18 cellular contexts compared by ENCODE assay signal in genomic region chr15:72838311-72838731, GRCh38. TPM values are rescaled to one million over a fixed set of nuclear protein-coding genes. Genes with fewer than 3 reads are reported as not detected.
DNase-seq lines count a peak whose midpoint lies in the region; ATAC-seq and TF ChIP-seq lines count a peak whose summit lies in the region.
"Had no signal": no experiment of that assay in that cellular context is flagged by ENCODE, and none has a peak within 500 bp of the region (broad histone marks: within the 10 kb centered on the region; RNA-seq: fewer than 3 reads in every experiment).

No MANE protein-coding gene starts in this region.

- H3K4me1 ChIP-seq in endodermal cell (ENCODE audit: control insufficient read depth, insufficient read depth, low read length) (no peaks in the 10 kb centered on the region), skeletal muscle tissue (ENCODE audit: control insufficient read depth in 3 of 3, insufficient read depth in 3 of 3, low read length in 3 of 3) (peaks cover 28 to 41% (median 39%) of the 10 kb centered on the region in 3 donors), upper lobe of left lung (no peaks in the 10 kb centered on the region), thyroid gland (no peaks in the 10 kb centered on the region)
- H3K4me1 ChIP-seq: Peyer's patch had no signal

- H3K9me3 ChIP-seq in endodermal cell (ENCODE audit: control insufficient read depth, low read length) (no peaks in the 10 kb centered on the region), skeletal muscle tissue (ENCODE audit: control insufficient read depth in 3 of 3, low read length in 3 of 3) (no peaks in the 10 kb centered on the region), upper lobe of left lung (no peaks in the 10 kb centered on the region), thyroid gland (no peaks in the 10 kb centered on the region)
- H3K9me3 ChIP-seq: ovary, Peyer's patch had no signal

- WGBS in endodermal cell (ENCODE audit: insufficient coverage in 1 of 2, insufficient read length in 1 of 2), 2 experiments = 81 to 91% methylated on average over 2 to 5 of the region's 5 CpGs
- WGBS in upper lobe of left lung, 2 donors = 58% methylated on average over 5 of the region's 5 CpGs
- WGBS in thyroid gland, 2 donors = 70 to 75% methylated on average over 5 of the region's 5 CpGs

- no peaks in the 10 kb centered on the region for H3K36me3 Mint-ChIP-seq in endodermal cell (ENCODE audit: low read depth)
- H3K36me3 Mint-ChIP-seq: activated naive CD8-positive, alpha-beta T cell treated with anti-CD3 and anti-CD28 coated beads, Interleukin-2, amount 10 ng/mL, durations not matched to agents 7 days and 5 days had no signal

- H3K36me3 ChIP-seq in endodermal cell (ENCODE audit: control insufficient read depth, insufficient read depth, low read length) (no peaks in the 10 kb centered on the region), skeletal muscle tissue (ENCODE audit: control insufficient read depth in 3 of 3, insufficient read depth in 3 of 3, low read length in 3 of 3) (no peaks in the 10 kb centered on the region), upper lobe of left lung (no peaks in the 10 kb centered on the region), thyroid gland (no peaks in the 10 kb centered on the region)
- H3K36me3 ChIP-seq: ovary, Peyer's patch had no signal

- no peak for TF ChIP-seq POLR2A in upper lobe of left lung (IDR thresholded peaks at IDR 0.05)
- no peak for TF ChIP-seq POLR2A in thyroid gland (IDR thresholded peaks at IDR 0.05)

- no peak for ATAC-seq in upper lobe of left lung (ENCODE audit: low FRiP score in 2 of 2)
- ATAC-seq in Right ventricle myocardium superior (ENCODE audit: poor library complexity) = no peak
- ATAC-seq in HG03442 (IDR thresholded peaks at IDR 0.05; ENCODE audit: unreplicated experiment) = no peak

- H3K27ac ChIP-seq in HL-60 (replicated peaks) (peak overlapping the region; percentile 60), endodermal cell (ENCODE audit: low read depth, low read length) (no peak overlapping the region), skeletal muscle tissue (ENCODE audit: low read depth, low read length) (peak overlapping the region; percentile 95), upper lobe of left lung (no peak overlapping the region), thyroid gland (no peak overlapping the region)
- H3K27ac ChIP-seq: ovary, Peyer's patch had no signal

- H3K4me3 Mint-ChIP-seq in endodermal cell = no peak overlapping the region
- H3K4me3 Mint-ChIP-seq: activated naive CD8-positive, alpha-beta T cell treated with anti-CD3 and anti-CD28 coated beads, Interleukin-2, amount 10 ng/mL, durations not matched to agents 7 days and 5 days; stimulated activated naive CD8-positive, alpha-beta T cell treated with anti-CD3 and anti-CD28 coated beads, Interleukin-15, Interleukin-2, amounts not matched to agents 100 ng/mL and 50 ng/mL, for 24 hours; T-helper 1 cell treated with Interleukin-12 subunit alpha and Interleukin-12 subunit beta and Interleukin-4 antibody, amounts not matched to agents 30 μg/mL and 1 μg/mL, for 36 hours had no signal

- intact Hi-C loops in Right ventricle myocardium superior (cut with DNase I) (no loop called here), thyroid gland (cut with DNase I) (no loop called here)

- TF ChIP-seq CTCF in HL-60 (IDR thresholded peaks at IDR 0.05; ENCODE audit: insufficient read depth, low read length) (no peak), endodermal cell (conservative IDR thresholded peaks at IDR 0.05) (no peak), upper lobe of left lung (IDR thresholded peaks at IDR 0.05) (no peak), thyroid gland (IDR thresholded peaks at IDR 0.05) (no peak)

- H3K27me3 ChIP-seq in HL-60 (ENCODE audit: insufficient read depth, poor library complexity, severe bottlenecking) (no peaks in the 10 kb centered on the region), endodermal cell (ENCODE audit: control insufficient read depth, insufficient read depth, low read length, poor library complexity, severe bottlenecking) (no peaks in the 10 kb centered on the region), skeletal muscle tissue (ENCODE audit: control insufficient read depth in 3 of 3, insufficient read depth in 3 of 3, low read length in 3 of 3) (no peaks in the 10 kb centered on the region), upper lobe of left lung (no peaks in the 10 kb centered on the region), thyroid gland (no peaks in the 10 kb centered on the region)
- H3K27me3 ChIP-seq: ovary, Peyer's patch had no signal

- H3K4me1 Mint-ChIP-seq in endodermal cell = peaks cover 11% of the 10 kb centered on the region
- H3K4me1 Mint-ChIP-seq: activated naive CD8-positive, alpha-beta T cell treated with anti-CD3 and anti-CD28 coated beads, Interleukin-2, amount 10 ng/mL, durations not matched to agents 7 days and 5 days had no signal

- H3K9me3 Mint-ChIP-seq in endodermal cell = no peaks in the 10 kb centered on the region
- H3K9me3 Mint-ChIP-seq: activated naive CD8-positive, alpha-beta T cell treated with anti-CD3 and anti-CD28 coated beads, Interleukin-2, amount 10 ng/mL, durations not matched to agents 7 days and 5 days; stimulated activated naive CD8-positive, alpha-beta T cell treated with anti-CD3 and anti-CD28 coated beads, Interleukin-15, Interleukin-2, amounts not matched to agents 100 ng/mL and 50 ng/mL, for 24 hours; T-helper 1 cell treated with Interleukin-12 subunit alpha and Interleukin-12 subunit beta and Interleukin-4 antibody, amounts not matched to agents 30 μg/mL and 1 μg/mL, for 36 hours had no signal

- DNase-seq in HL-60 (ENCODE audit: low read depth in 1 of 2, low spot score in 1 of 2) (peak; percentile 61 to 80), OCI-M1 (lab: John Stamatoyannopoulos, UW) (peak; percentile 3), endodermal cell (peak; percentile 13), upper lobe of left lung (no peak), Right ventricle myocardium superior (no peak), thyroid gland (no peak)
- DNase-seq: activated CD4-positive, alpha-beta T cell treated with anti-CD3 and anti-CD28 coated beads for 4 hours; activated naive CD8-positive, alpha-beta T cell treated with anti-CD3 and anti-CD28 coated beads, Interleukin-2, amount 10 ng/mL, durations not matched to agents 7 days and 5 days; activated T-cell treated with anti-CD3 and anti-CD28 coated beads, Interleukin-2, amount 50 U/mL, for 1 hour; central memory CD4-positive, alpha-beta T cell; DMS79 had no signal

- TF ChIP-seq EP300 in upper lobe of left lung (IDR thresholded peaks at IDR 0.05) = no peak

- H3K4me3 ChIP-seq in HL-60 (replicated peaks; ENCODE audit: insufficient read depth, low read length) (no peak overlapping the region), endodermal cell (ENCODE audit: low read length) (no peak overlapping the region), skeletal muscle tissue (ENCODE audit: low read length in 3 of 3) (peak overlapping the region in 2 of 3 donors; percentile 13 to 21), upper lobe of left lung (no peak overlapping the region), thyroid gland (replicated peaks in 1 of 3) (no peak overlapping the region)
- H3K4me3 ChIP-seq: ovary, Peyer's patch, smooth muscle cell had no signal

- H3K9ac ChIP-seq in endodermal cell (ENCODE audit: extremely low read depth, low read length, poor library complexity, severe bottlenecking) (no peak overlapping the region), skeletal muscle tissue (ENCODE audit: low read depth in 1 of 3, low read length in 3 of 3) (peak overlapping the region; percentile 27 to 69 (median 47))

- H3K27me3 Mint-ChIP-seq in endodermal cell (ENCODE audit: insufficient read depth) = peaks cover 2% of the 10 kb centered on the region

- no peak overlapping the region for H3K27ac Mint-ChIP-seq in endodermal cell
- H3K27ac Mint-ChIP-seq: activated naive CD8-positive, alpha-beta T cell treated with anti-CD3 and anti-CD28 coated beads, Interleukin-2, amount 10 ng/mL, durations not matched to agents 7 days and 5 days; stimulated activated naive CD8-positive, alpha-beta T cell treated with anti-CD3 and anti-CD28 coated beads, Interleukin-15, Interleukin-2, amounts not matched to agents 100 ng/mL and 50 ng/mL, for 24 hours; T-helper 1 cell treated with Interleukin-12 subunit alpha and Interleukin-12 subunit beta and Interleukin-4 antibody, amounts not matched to agents 30 μg/mL and 1 μg/mL, for 36 hours had no signal

RNA-seq across cellular contexts. Expression of gene ADPGK, which starts 54.8 kb away (rescaled TPM):
- total RNA-seq in endodermal cell = 10 to 100 TPM; 52.0 to 68.6 TPM
- 35.7 TPM for polyA plus RNA-seq in endodermal cell (2013, experiment 1 of 2)
- 33.5 TPM for polyA plus RNA-seq in endodermal cell (2013, experiment 2 of 2)
- total RNA-seq in skeletal muscle tissue = 39.1 TPM
- 100 to 1,000 TPM in 2 of 6 donors, 10 to 100 TPM in 4; 71.5 to 211 (median 98.1) TPM for total RNA-seq in upper lobe of left lung
- total RNA-seq in Right ventricle myocardium superior = 7.7 TPM
- total RNA-seq in thyroid gland = 10 to 100 TPM; 53.0 to 74.6 (median 61.7) TPM

Comparison
In these comparisons a context has a peak if more than half of its experiments do, and no peak if none do; other contexts are left out.
1. DNase-seq: peak in HL-60 (2 of 2), OCI-M1 (single experiment) and endodermal cell (single experiment); none in upper lobe of left lung (0 of 2), Right ventricle myocardium superior (single experiment) and thyroid gland (0 of 2).
2. H3K27ac ChIP-seq: peak in HL-60 (single experiment) and skeletal muscle tissue (single experiment); none in endodermal cell (single experiment), upper lobe of left lung (0 of 4) and thyroid gland (0 of 3).
3. H3K4me3 ChIP-seq: peak in skeletal muscle tissue (2 of 3); none in HL-60 (single experiment), endodermal cell (single experiment), upper lobe of left lung (0 of 4) and thyroid gland (0 of 3).